Comparison of ENCODE assay signal across 12 cellular contexts in the genomic region with DNA sequence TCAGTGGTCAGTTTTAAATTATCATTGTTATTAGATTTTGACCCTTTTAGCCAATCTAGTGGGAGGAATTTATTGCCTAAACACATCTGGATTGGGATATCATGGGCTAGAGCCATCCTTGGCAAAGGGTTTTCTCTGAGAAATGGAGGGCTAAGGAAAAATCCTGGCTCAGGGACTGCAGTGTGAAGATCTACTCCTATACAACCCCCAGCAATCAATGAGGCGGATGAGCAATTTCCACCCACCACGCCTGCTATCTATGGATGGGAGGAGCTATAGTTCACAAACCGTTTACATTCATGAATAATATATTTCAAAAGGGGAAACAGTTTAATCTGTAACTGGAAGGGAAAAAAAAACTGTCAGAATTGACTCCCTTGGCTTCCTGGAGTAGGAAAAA. TPM values are rescaled to one million over a fixed set of nuclear protein-coding genes. Genes with fewer than 3 reads are reported as not detected.
DNase-seq lines count a peak whose midpoint lies in the region; ATAC-seq, FAIRE-seq and TF ChIP-seq lines count a peak whose summit lies in the region.
"Had no signal": no experiment of that assay in that cellular context is flagged by ENCODE, and none has a peak within 500 bp of the region (broad histone marks: within the 10 kb centered on the region; RNA-seq: fewer than 3 reads in every experiment).

No MANE protein-coding gene starts in this region.

- POLR2A ChIA-PET in A549 (lab: Yijun Ruan, JAX): interaction anchor here (2.6 to 3.3 kb wide), 4 partner anchors 27 to 269 kb away, joined by 15 to 50 read pairs (median 23); a partner anchor contains a TSS

- CTCF ChIA-PET in A549 (lab: Yijun Ruan, JAX): interaction anchor here (0.6 to 4.3 kb wide), 12 partner anchors 12 to 269 kb away, joined by 3 to 108 read pairs (median 24); a partner anchor contains a TSS

- H3K36me3 ChIP-seq in bronchial epithelial cell (ENCODE audit: control insufficient read depth, insufficient read depth, low read length) (peaks cover 12% of the 10 kb centered on the region), muscle layer of colon (ENCODE audit: insufficient read depth, low read length) (peaks cover 9% of the 10 kb centered on the region)
- H3K36me3 ChIP-seq: BLaER1 treated with 17β-estradiol and CSF1 and Interleukin-3, amounts not matched to agents 10 nM and 100 nM had no signal

- no peak for ATAC-seq in A549
- ATAC-seq: effector memory CD8-positive, alpha-beta T cell had no signal

- TF ChIP-seq CTCF in A549 (IDR thresholded peaks at IDR 0.05): no peak
- no peak for TF ChIP-seq CTCF in bronchial epithelial cell (IDR thresholded peaks at IDR 0.05; ENCODE audit: insufficient read depth, low read length, severe bottlenecking)

- no peak for FAIRE-seq in A549 (lab: Jason Lieb, UNC)
- no peak for FAIRE-seq in bronchial epithelial cell (lab: Jason Lieb, UNC)

- no peak for TF ChIP-seq RAD21 in A549 (conservative IDR thresholded peaks at IDR 0.05 in 1 of 2, IDR thresholded peaks at IDR 0.05 in 1 of 2)

- peak overlapping the region; percentile 98 for H3K4me2 ChIP-seq in A549

- peak overlapping the region; percentile 57 for H3K9ac ChIP-seq in muscle layer of colon (ENCODE audit: low read length)
- H3K9ac ChIP-seq: BLaER1 treated with 17β-estradiol and CSF1 and Interleukin-3, amounts not matched to agents 10 nM and 100 nM had no signal

- H3K27me3 ChIP-seq in bronchial epithelial cell (ENCODE audit: control insufficient read depth, insufficient read depth, low read length) (no peaks in the 10 kb centered on the region), muscle layer of colon (ENCODE audit: control insufficient read depth in 1 of 2, insufficient read depth in 2 of 2, low read length in 2 of 2) (no peaks in the 10 kb centered on the region)

- no peak for TF ChIP-seq EP300 in A549 (IDR thresholded peaks at IDR 0.05)

- H3K9me3 ChIP-seq in A549 (no peaks in the 10 kb centered on the region), muscle layer of colon (ENCODE audit: low read length) (no peaks in the 10 kb centered on the region)
- H3K9me3 ChIP-seq: BLaER1 treated with 17β-estradiol and CSF1 and Interleukin-3, amounts not matched to agents 10 nM and 100 nM had no signal

- peak overlapping the region; percentile 78 for H3K4me3 ChIP-seq in A549
- H3K4me3 ChIP-seq in bronchial epithelial cell (ENCODE audit: low read depth, low read length): peak overlapping the region; percentile 50
- H3K4me3 ChIP-seq in muscle layer of colon (ENCODE audit: low read depth in 1 of 2, low read length in 2 of 2): peak overlapping the region; percentile 18 to 95
- H3K4me3 ChIP-seq: BLaER1 treated with 17β-estradiol and CSF1 and Interleukin-3, amounts not matched to agents 10 nM and 100 nM had no signal

- DNase-seq in A549 (ENCODE audit: low read depth in 1 of 2, low spot score in 1 of 2) (no peak), M059J (ENCODE audit: low read depth) (peak; percentile 26), bronchial epithelial cell (ENCODE audit: low read depth) (peak; percentile 39), GM03348 (ENCODE audit: low spot score) (no peak), G401 (ENCODE audit: low spot score) (no peak), germinal center (ENCODE audit: low spot score) (no peak)
- no peak for DNase-seq in activated CD4-positive, alpha-beta T cell treated with anti-CD3 and anti-CD28 coated beads, Interleukin-2, amount 50 U/mL, for 48 hours
- DNase-seq: effector memory CD8-positive, alpha-beta T cell; NCI-H2029 treated with DMSO at 0.1 percent for 48 hours; SIG-M5 had no signal

- in situ Hi-C loops in G401 (cut with HindIII; ENCODE audit: low sequenced_read_pairs): no loop called here

- WGBS in A549 (ENCODE audit: missing lambda C conversion rate): 3% methylated on average over 3 of the region's 3 CpGs

- peaks cover 68% of the 10 kb centered on the region for H3K4me1 ChIP-seq in A549
- peaks cover 19% of the 10 kb centered on the region for H3K4me1 ChIP-seq in muscle layer of colon (ENCODE audit: insufficient read depth, low read length)

- TF ChIP-seq POLR2A in A549 (IDR thresholded peaks at IDR 0.05; ENCODE audit: low read length): no peak

- H3K27ac ChIP-seq in A549 (peak overlapping the region; percentile 99), muscle layer of colon (ENCODE audit: low read depth, low read length) (peak overlapping the region; percentile 83)
- H3K27ac ChIP-seq: BLaER1 treated with 17β-estradiol and CSF1 and Interleukin-3, amounts not matched to agents 10 nM and 100 nM had no signal

TF ChIP-seq in A549, 52 proteins besides CTCF, POLR2A, EP300 and RAD21:
- TF ChIP-seq RARB (CRISPR knock-in tag; IDR thresholded peaks at IDR 0.05): 0 out of 2 replicates have a peak, but pooled peaks have one; percentile 1
- no peak for TF ChIP-seq FOSL2 (IDR thresholded peaks at IDR 0.05)
- TF ChIP-seq FOSL2 (CRISPR knock-in tag; IDR thresholded peaks at IDR 0.05): no peak

RNA-seq across cellular contexts. Expression of a gene that starts 2.7 kb away (rescaled TPM):
- polyA plus RNA-seq in A549 (2011; rRNA removed) (365 and 529 TPM in 2 replicates), A549 (2017; fragmentation: RNase III; extraction: RNeasy Plus Mini Kit Qiagen cat#74134 plus additional on column Dnase treatment) (493 to 547 TPM (median 530 TPM) in 3 replicates)
- polyA plus RNA-seq in A549 (2012; cell fraction: cytosol; rRNA removed): 589 and 611 TPM in 2 replicates
- 290 and 502 TPM in 2 replicates for polyA plus RNA-seq in A549 (2012; cell fraction: nucleus; rRNA removed)
- polyA minus RNA-seq in A549 (2011; rRNA and poly(A)+ RNA removed): 537 and 542 TPM in 2 replicates
- total RNA-seq in M059J (2014; rRNA removed; shearing (Covaris generic)): 388 and 413 TPM in 2 replicates
- total RNA-seq in bronchial epithelial cell: 91.5 and 157 TPM in 2 replicates
- not detected in 2 replicates for total RNA-seq in G401 (2014; rRNA removed; shearing (Covaris generic))

RNA-seq across cellular contexts. Expression of a gene that starts 28.0 kb away (rescaled TPM):
- polyA plus RNA-seq in A549 (2011; rRNA removed): 257 and 296 TPM in 2 replicates
- polyA plus RNA-seq in A549 (2012; cell fraction: cytosol; rRNA removed): 161 and 178 TPM in 2 replicates
- polyA plus RNA-seq in A549 (2012; cell fraction: nucleus; rRNA removed): 64.3 and 90.5 TPM in 2 replicates
- polyA plus RNA-seq in A549 (2017; fragmentation: RNase III; extraction: RNeasy Plus Mini Kit Qiagen cat#74134 plus additional on column Dnase treatment): 142 to 159 TPM (median 156 TPM) in 3 replicates
- 179 and 187 TPM in 2 replicates for polyA minus RNA-seq in A549 (2011; rRNA and poly(A)+ RNA removed)
- 151 and 165 TPM in 2 replicates for total RNA-seq in M059J (2014; rRNA removed; shearing (Covaris generic))
- 132 and 150 TPM in 2 replicates for total RNA-seq in bronchial epithelial cell
- not detected in 2 replicates for total RNA-seq in G401 (2014; rRNA removed; shearing (Covaris generic))

Comparison
In these comparisons a context has a peak if more than half of its experiments do, and no peak if none do; other contexts are left out.
1. DNase-seq: peak in M059J (single experiment) and bronchial epithelial cell (single experiment); none in A549 (0 of 2), GM03348 (single experiment), G401 (single experiment), activated CD4-positive, alpha-beta T cell treated with anti-CD3 and anti-CD28 coated beads, Interleukin-2, amount 50 U/mL, for 48 hours (0 of 2) and germinal center (single experiment).
2. RNA of a gene that starts 2.7 kb away (total RNA-seq): 388 to 413 TPM in M059J and 91.5 to 157 TPM in bronchial epithelial cell; not detected in G401; every median in the first group is over 10 times any median in the second.
3. RNA of a gene that starts 28.0 kb away (total RNA-seq): 151 to 165 TPM in M059J and 132 to 150 TPM in bronchial epithelial cell; not detected in G401; every median in the first group is over 100 times any median in the second.
4. Peak in every context shown above with its lines, with median percentiles within 50 percentile points of each other: H3K4me3 ChIP-seq.